ENCODE assay signal across 12 cellular contexts in genomic region chr14:20280265-20280664, GRCh38. TPM values are rescaled to one million over a fixed set of nuclear protein-coding genes. Genes with fewer than 3 reads are reported as not detected.
A peak's percentile ranks its signal among the peaks of the same experiment; 100 is the strongest.
DNase-seq lines count a peak whose midpoint lies in the region; ATAC-seq and TF ChIP-seq lines count a peak whose summit lies in the region.
"Not testable (repeated sequence)": the region's sequence is repeated elsewhere in the genome, so short reads cannot be mapped to it uniquely, and the experiment has no call there.
"Had no signal": no experiment of that assay in that cellular context is flagged by ENCODE, and none has a peak within 500 bp of the region (broad histone marks: within the 10 kb centered on the region; RNA-seq: fewer than 3 reads in every experiment).

No MANE protein-coding gene starts in this region.

- intact Hi-C loops in mucosa of descending colon (cut with DNase I, micrococcal nuclease) = not testable (repeated sequence)

- H3K27ac Mint-ChIP-seq in activated CD8-positive, alpha-beta T cell treated with anti-CD3 and anti-CD28 coated beads, Interleukin-2, amount 10 ng/mL, durations not matched to agents 7 days and 5 days = not testable (repeated sequence)
- H3K27ac Mint-ChIP-seq in activated naive CD4-positive, alpha-beta T cell treated with anti-CD3 and anti-CD28 coated beads, Interleukin-2, amount 10 ng/mL, durations not matched to agents 7 days and 5 days = peak overlapping the region; percentile 68

- not testable (repeated sequence) for H3K36me3 ChIP-seq in H7 (replicated peaks; ENCODE audit: control insufficient read depth, insufficient read depth, low read length); WERI-Rb-1; mucosa of descending colon (ENCODE audit: low read depth)

- H3K27me3 Mint-ChIP-seq in activated CD8-positive, alpha-beta T cell treated with anti-CD3 and anti-CD28 coated beads, Interleukin-2, amount 10 ng/mL, durations not matched to agents 7 days and 5 days (ENCODE audit: low read depth); activated naive CD4-positive, alpha-beta T cell treated with anti-CD3 and anti-CD28 coated beads, Interleukin-2, amount 10 ng/mL, durations not matched to agents 7 days and 5 days: not testable (repeated sequence)

- peaks cover 15% of the 10 kb centered on the region for H3K4me1 Mint-ChIP-seq in activated CD8-positive, alpha-beta T cell treated with anti-CD3 and anti-CD28 coated beads, Interleukin-2, amount 10 ng/mL, durations not matched to agents 7 days and 5 days (ENCODE audit: low read depth)
- peaks cover 19% of the 10 kb centered on the region for H3K4me1 Mint-ChIP-seq in activated naive CD4-positive, alpha-beta T cell treated with anti-CD3 and anti-CD28 coated beads, Interleukin-2, amount 10 ng/mL, durations not matched to agents 7 days and 5 days

- H3K9me3 ChIP-seq in WERI-Rb-1 (ENCODE audit: severe bottlenecking); mucosa of descending colon: not testable (repeated sequence)

- not testable (repeated sequence) for H3K4me3 Mint-ChIP-seq in activated CD8-positive, alpha-beta T cell treated with anti-CD3 and anti-CD28 coated beads, Interleukin-2, amount 10 ng/mL, durations not matched to agents 7 days and 5 days; activated naive CD4-positive, alpha-beta T cell treated with anti-CD3 and anti-CD28 coated beads, Interleukin-2, amount 10 ng/mL, durations not matched to agents 7 days and 5 days

- peak; percentile 32 for DNase-seq in COLO668 (lab: John Stamatoyannopoulos, UW; ENCODE audit: unreplicated experiment)
- not testable (repeated sequence) for DNase-seq in H7
- DNase-seq in NCI-H748 (lab: John Stamatoyannopoulos, UW; ENCODE audit: unreplicated experiment) = peak; percentile 31
- DNase-seq in WERI-Rb-1 = peak; percentile 7
- DNase-seq in activated CD8-positive, alpha-beta T cell treated with anti-CD3 and anti-CD28 coated beads, Interleukin-2, amount 10 ng/mL, durations not matched to agents 7 days and 5 days = peak; percentile 26
- DNase-seq in activated naive CD4-positive, alpha-beta T cell treated with anti-CD3 and anti-CD28 coated beads, Interleukin-2, amount 10 ng/mL, durations not matched to agents 7 days and 5 days = peak; percentile 46
- DNase-seq in mucosa of descending colon = peak in 2 of 3 donors; percentile 12 to 29

- POLR2A ChIA-PET in activated CD8-positive, alpha-beta T cell treated with anti-CD3 and anti-CD28 coated beads, Interleukin-2, amount 10 ng/mL, durations not matched to agents 7 days and 5 days (lab: Charles Lee) = not testable (repeated sequence)

- H3K9me3 Mint-ChIP-seq in activated CD8-positive, alpha-beta T cell treated with anti-CD3 and anti-CD28 coated beads, Interleukin-2, amount 10 ng/mL, durations not matched to agents 7 days and 5 days (ENCODE audit: insufficient read depth) = not testable (repeated sequence)
- peaks cover 23% of the 10 kb centered on the region for H3K9me3 Mint-ChIP-seq in activated naive CD4-positive, alpha-beta T cell treated with anti-CD3 and anti-CD28 coated beads, Interleukin-2, amount 10 ng/mL, durations not matched to agents 7 days and 5 days

- H3K36me3 Mint-ChIP-seq in activated CD8-positive, alpha-beta T cell treated with anti-CD3 and anti-CD28 coated beads, Interleukin-2, amount 10 ng/mL, durations not matched to agents 7 days and 5 days (ENCODE audit: low read depth) = peaks cover 61% of the 10 kb centered on the region
- H3K36me3 Mint-ChIP-seq in activated naive CD4-positive, alpha-beta T cell treated with anti-CD3 and anti-CD28 coated beads, Interleukin-2, amount 10 ng/mL, durations not matched to agents 7 days and 5 days = peaks cover 55% of the 10 kb centered on the region

- H3K27ac ChIP-seq in 22Rv1 = peak overlapping the region; percentile 31; the same call in 1 of the 2 replicates
- not testable (repeated sequence) for H3K27ac ChIP-seq in WERI-Rb-1

- CTCF ChIA-PET in activated CD8-positive, alpha-beta T cell treated with anti-CD3 and anti-CD28 coated beads, Interleukin-2, amount 10 ng/mL, durations not matched to agents 7 days and 5 days (lab: Charles Lee); activated naive CD4-positive, alpha-beta T cell treated with anti-CD3 and anti-CD28 coated beads, Interleukin-2, amount 10 ng/mL, durations not matched to agents 7 days and 5 days (lab: Charles Lee): not testable (repeated sequence)

- H3K4me3 ChIP-seq in H7 (ENCODE audit: insufficient read depth, low read depth, low read length) = peak overlapping the region; percentile 13; the same call in 1 of the 2 replicates
- not testable (repeated sequence) for H3K4me3 ChIP-seq in WERI-Rb-1 (ENCODE audit: low read depth, low read length); mucosa of descending colon

- not testable (repeated sequence) for TF ChIP-seq CTCF in 22Rv1 (IDR thresholded peaks at IDR 0.05); WERI-Rb-1 (IDR thresholded peaks at IDR 0.05; ENCODE audit: low read depth, low read length); mucosa of descending colon (IDR thresholded peaks at IDR 0.05)

- not testable (repeated sequence) for H3K27me3 ChIP-seq in H7 (ENCODE audit: control insufficient read depth, insufficient read depth, low read length); WERI-Rb-1 (ENCODE audit: insufficient read depth, low read depth, severe bottlenecking)

- ATAC-seq in activated CD8-positive, alpha-beta T cell treated with anti-CD3 and anti-CD28 coated beads, Interleukin-2, amount 10 ng/mL, durations not matched to agents 7 days and 5 days; mucosa of descending colon: not testable (repeated sequence)

- not testable (repeated sequence) for H3K4me1 ChIP-seq in mucosa of descending colon (ENCODE audit: low read depth)

RNA-seq across cellular contexts. Expression of gene TTC5, which starts 25.5 kb away (rescaled TPM):
- 13.4 and 15.3 TPM in 2 replicates for total RNA-seq in H7 (2014; rRNA removed; shearing (Covaris generic))
- 10 to 100 TPM; 21.8 to 22.0 TPM for total RNA-seq in activated CD8-positive, alpha-beta T cell treated with anti-CD3 and anti-CD28 coated beads, Interleukin-2, amount 10 ng/mL, durations not matched to agents 7 days and 5 days
- total RNA-seq in mucosa of descending colon = 10 to 100 TPM; 11.8 to 17.0 (median 13.2) TPM

RNA-seq across cellular contexts. Expression of gene OR11H4, which starts 41.2 kb away (rescaled TPM):
- total RNA-seq in H7 (2014; rRNA removed; shearing (Covaris generic)) = not detected in 2 replicates
- total RNA-seq in activated CD8-positive, alpha-beta T cell treated with anti-CD3 and anti-CD28 coated beads, Interleukin-2, amount 10 ng/mL, durations not matched to agents 7 days and 5 days = not detected
- total RNA-seq in mucosa of descending colon = not detected
- total RNA-seq: LHCN-M2, MCF 10A, PC-3, SJSA1 had no signal

RNA-seq across cellular contexts. Expression of gene OR11H7, which starts 51.5 kb away (rescaled TPM):
- not detected in 2 replicates for total RNA-seq in H7 (2014; rRNA removed; shearing (Covaris generic))
- total RNA-seq in activated CD8-positive, alpha-beta T cell treated with anti-CD3 and anti-CD28 coated beads, Interleukin-2, amount 10 ng/mL, durations not matched to agents 7 days and 5 days = not detected
- not detected for total RNA-seq in mucosa of descending colon
- total RNA-seq: LHCN-M2, MCF 10A, PC-3, SJSA1 had no signal

RNA-seq across cellular contexts. Expression of gene CCNB1IP1, which starts 52.8 kb away (rescaled TPM):
- 174 and 295 TPM in 2 replicates for total RNA-seq in H7 (2014; rRNA removed; shearing (Covaris generic))
- 10 to 100 TPM; 35.3 to 38.3 TPM for total RNA-seq in activated CD8-positive, alpha-beta T cell treated with anti-CD3 and anti-CD28 coated beads, Interleukin-2, amount 10 ng/mL, durations not matched to agents 7 days and 5 days
- total RNA-seq in mucosa of descending colon = 10 to 100 TPM; 27.6 to 36.0 (median 28.0) TPM

RNA-seq across cellular contexts. Expression of gene OR11H6, which starts 56.8 kb away (rescaled TPM):
- total RNA-seq in H7 (2014; rRNA removed; shearing (Covaris generic)) = not detected in 2 replicates
- total RNA-seq in activated CD8-positive, alpha-beta T cell treated with anti-CD3 and anti-CD28 coated beads, Interleukin-2, amount 10 ng/mL, durations not matched to agents 7 days and 5 days = not detected
- not detected for total RNA-seq in mucosa of descending colon
- total RNA-seq: LHCN-M2, MCF 10A, PC-3, SJSA1 had no signal
